Comparison of ENCODE assay signal across 2 cellular contexts in genomic region chr10:28533315-28533564, GRCh38.
TF ChIP-seq lines count a peak whose summit lies in the region.

No MANE protein-coding gene starts in this region.

TF ChIP-seq in IMR-90, 13 proteins besides CTCF, POLR2A, EP300 and RAD21 (continued from another document):
- TF ChIP-seq, protein P1, sequence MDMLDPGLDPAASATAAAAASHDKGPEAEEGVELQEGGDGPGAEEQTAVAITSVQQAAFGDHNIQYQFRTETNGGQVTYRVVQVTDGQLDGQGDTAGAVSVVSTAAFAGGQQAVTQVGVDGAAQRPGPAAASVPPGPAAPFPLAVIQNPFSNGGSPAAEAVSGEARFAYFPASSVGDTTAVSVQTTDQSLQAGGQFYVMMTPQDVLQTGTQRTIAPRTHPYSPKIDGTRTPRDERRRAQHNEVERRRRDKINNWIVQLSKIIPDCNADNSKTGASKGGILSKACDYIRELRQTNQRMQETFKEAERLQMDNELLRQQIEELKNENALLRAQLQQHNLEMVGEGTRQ (IDR thresholded peaks at IDR 0.05; ENCODE audit: low read depth, low read length) = no peak
- TF ChIP-seq MXI1 (IDR thresholded peaks at IDR 0.05; ENCODE audit: borderline replicate concordance, low read depth, low read length) = no peak
- no peak for TF ChIP-seq RFX5 (IDR thresholded peaks at IDR 0.05; ENCODE audit: low read depth, low read length)
- TF ChIP-seq CHD1 (IDR thresholded peaks at IDR 0.05; ENCODE audit: low read depth, low read length) = no peak

TF ChIP-seq in neural cell, 6 proteins besides CTCF, POLR2A, EP300 and RAD21 (continued from another document):
- TF ChIP-seq, protein P2, sequence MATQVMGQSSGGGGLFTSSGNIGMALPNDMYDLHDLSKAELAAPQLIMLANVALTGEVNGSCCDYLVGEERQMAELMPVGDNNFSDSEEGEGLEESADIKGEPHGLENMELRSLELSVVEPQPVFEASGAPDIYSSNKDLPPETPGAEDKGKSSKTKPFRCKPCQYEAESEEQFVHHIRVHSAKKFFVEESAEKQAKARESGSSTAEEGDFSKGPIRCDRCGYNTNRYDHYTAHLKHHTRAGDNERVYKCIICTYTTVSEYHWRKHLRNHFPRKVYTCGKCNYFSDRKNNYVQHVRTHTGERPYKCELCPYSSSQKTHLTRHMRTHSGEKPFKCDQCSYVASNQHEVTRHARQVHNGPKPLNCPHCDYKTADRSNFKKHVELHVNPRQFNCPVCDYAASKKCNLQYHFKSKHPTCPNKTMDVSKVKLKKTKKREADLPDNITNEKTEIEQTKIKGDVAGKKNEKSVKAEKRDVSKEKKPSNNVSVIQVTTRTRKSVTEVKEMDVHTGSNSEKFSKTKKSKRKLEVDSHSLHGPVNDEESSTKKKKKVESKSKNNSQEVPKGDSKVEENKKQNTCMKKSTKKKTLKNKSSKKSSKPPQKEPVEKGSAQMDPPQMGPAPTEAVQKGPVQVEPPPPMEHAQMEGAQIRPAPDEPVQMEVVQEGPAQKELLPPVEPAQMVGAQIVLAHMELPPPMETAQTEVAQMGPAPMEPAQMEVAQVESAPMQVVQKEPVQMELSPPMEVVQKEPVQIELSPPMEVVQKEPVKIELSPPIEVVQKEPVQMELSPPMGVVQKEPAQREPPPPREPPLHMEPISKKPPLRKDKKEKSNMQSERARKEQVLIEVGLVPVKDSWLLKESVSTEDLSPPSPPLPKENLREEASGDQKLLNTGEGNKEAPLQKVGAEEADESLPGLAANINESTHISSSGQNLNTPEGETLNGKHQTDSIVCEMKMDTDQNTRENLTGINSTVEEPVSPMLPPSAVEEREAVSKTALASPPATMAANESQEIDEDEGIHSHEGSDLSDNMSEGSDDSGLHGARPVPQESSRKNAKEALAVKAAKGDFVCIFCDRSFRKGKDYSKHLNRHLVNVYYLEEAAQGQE (IDR thresholded peaks at IDR 0.05; ENCODE audit: borderline replicate concordance) = no peak
